ENCODE assay signal across 8 cellular contexts in genomic region chr1:15523104-15523921, GRCh38. TPM values are rescaled to one million over a fixed set of nuclear protein-coding genes. Genes with fewer than 3 reads are reported as not detected.
A peak's percentile ranks its signal among the peaks of the same experiment; 100 is the strongest.
DNase-seq lines count a peak whose midpoint lies in the region; TF ChIP-seq lines count a peak whose summit lies in the region.

No MANE protein-coding gene starts in this region.

- H3K9me3 ChIP-seq in GM23248 (ENCODE audit: low read depth) = no peaks in the 10 kb centered on the region
- H3K9me3 ChIP-seq in SU-DHL-6 (ENCODE audit: insufficient read depth, low read length) = no peaks in the 10 kb centered on the region
- H3K9me3 ChIP-seq in sigmoid colon = no peaks in the 10 kb centered on the region

- no peak for TF ChIP-seq POLR2A in sigmoid colon (IDR thresholded peaks at IDR 0.05)

- H3K4me2 ChIP-seq in GM23248 (ENCODE audit: unreplicated experiment) = peak overlapping the region; percentile 86
- H3K4me2 ChIP-seq in SU-DHL-6 (ENCODE audit: low read depth, low read length, poor library complexity, severe bottlenecking) = peak overlapping the region; percentile 96

- WGBS in GM23248 (ENCODE audit: low coverage in 1 of 2, low lambda C conversion rate in 2 of 2, missing lambda C conversion rate in 2 of 2), 2 experiments = 59 to 65% methylated on average over 12 of the region's 12 CpGs
- 57 to 63% methylated on average over 12 of the region's 12 CpGs for WGBS in sigmoid colon, 2 donors

- H3K9me2 ChIP-seq in GM23248 (ENCODE audit: insufficient read depth) = no peaks in the 10 kb centered on the region
- no peaks in the 10 kb centered on the region for H3K9me2 ChIP-seq in SU-DHL-6 (replicated peaks; ENCODE audit: insufficient read depth, low read length)

- in situ Hi-C loops in GM23248 (cut with MboI) = no loop called here

- H3K9ac ChIP-seq in GM23248 (peak overlapping the region; percentile 86), SU-DHL-6 (ENCODE audit: low read length) (peak overlapping the region; percentile 59)

- H2AFZ ChIP-seq in GM23248 = peak overlapping the region; percentile 95
- peak overlapping the region; percentile 8 for H2AFZ ChIP-seq in SU-DHL-6 (ENCODE audit: low read depth, low read length, severe bottlenecking)

- H3K79me2 ChIP-seq in GM23248 (ENCODE audit: insufficient read depth) (peaks cover 21% of the 10 kb centered on the region), SU-DHL-6 (ENCODE audit: insufficient read depth, low read length) (peaks cover 10% of the 10 kb centered on the region)

- intact Hi-C loops in sigmoid colon (cut with DNase I) = loop anchor here (5.0 to 10.0 kb wide), 3 partner anchors 111 to 1531 kb away; partner anchors contain the start of genes SDHB and TMEM51

- H3K4me3 ChIP-seq in GM23248 (peak overlapping the region; percentile 84), SU-DHL-6 (ENCODE audit: insufficient read depth, low read length, poor library complexity, severe bottlenecking) (peak overlapping the region; percentile 65), foreskin fibroblast (ENCODE audit: low read depth in 1 of 2, low read length in 2 of 2) (peak overlapping the region; percentile 75 to 77), sigmoid colon (peak overlapping the region; percentile 61 to 93 (median 77))

- peak overlapping the region; percentile 88 for H3K27ac ChIP-seq in GM23248
- H3K27ac ChIP-seq in SU-DHL-6 (ENCODE audit: low read depth, low read length) = 0 out of 2 replicates have a peak overlapping the region, but pooled peaks have one; percentile 29
- peak overlapping the region; percentile 97 to 100 (median 98) for H3K27ac ChIP-seq in sigmoid colon

- H3F3A ChIP-seq in GM23248 (ENCODE audit: insufficient read depth) (peaks cover 18% of the 10 kb centered on the region), SU-DHL-6 (ENCODE audit: insufficient read depth) (peaks cover 12% of the 10 kb centered on the region)

- H3K4me1 ChIP-seq in GM23248 (ENCODE audit: insufficient read depth) (peaks cover 23% of the 10 kb centered on the region; the same call in 1 of the 2 replicates), sigmoid colon (peaks cover 0 to 41% (median 31%) of the 10 kb centered on the region in 4 donors)

- H3K27me3 ChIP-seq in GM23248 (replicated peaks; ENCODE audit: insufficient read depth) (no peaks in the 10 kb centered on the region), SU-DHL-6 (ENCODE audit: low read length) (no peaks in the 10 kb centered on the region), sigmoid colon (no peaks in the 10 kb centered on the region)

- H3K36me3 ChIP-seq in GM23248 (ENCODE audit: low read depth) (no peaks in the 10 kb centered on the region), SU-DHL-6 (ENCODE audit: low read length) (no peaks in the 10 kb centered on the region), sigmoid colon (no peaks in the 10 kb centered on the region)

- no peaks in the 10 kb centered on the region for H4K20me1 ChIP-seq in GM23248 (ENCODE audit: insufficient read depth)
- H4K20me1 ChIP-seq in SU-DHL-6 (ENCODE audit: low read depth, low read length) = no peaks in the 10 kb centered on the region

- DNase-seq in GM23248 (peak; percentile 66), foreskin fibroblast (peak in 1 of 2 donors; percentile 48), sigmoid colon (no peak), GM20000 (ENCODE audit: low spot score) (no peak), NCI-H146 treated with DMSO at 0.1 percent for 48 hours (lab: John Stamatoyannopoulos, UW; ENCODE audit: unreplicated experiment) (no peak), globus pallidus (ENCODE audit: low spot score) (no peak), DMS 273 treated with DMSO at 0.1 percent for 48 hours (lab: John Stamatoyannopoulos, UW) (no peak)

- no peak for TF ChIP-seq EP300 in sigmoid colon (IDR thresholded peaks at IDR 0.05)

- no peak for TF ChIP-seq CTCF in SU-DHL-6 (IDR thresholded peaks at IDR 0.05; ENCODE audit: insufficient read depth, low read length, poor library complexity, severe bottlenecking)
- TF ChIP-seq CTCF in foreskin fibroblast (IDR thresholded peaks at IDR 0.05; ENCODE audit: low read depth, low read length) = no peak
- TF ChIP-seq CTCF in sigmoid colon (IDR thresholded peaks at IDR 0.05) = no peak
- no peak for TF ChIP-seq CTCF in GM20000 (IDR thresholded peaks at IDR 0.05; ENCODE audit: extremely low read depth, missing control alignments)

RNA-seq across cellular contexts. Expression of gene CASP9, which starts 0.7 kb away (rescaled TPM):
- total RNA-seq in GM23248 (2014; rRNA removed; shearing (Covaris generic)) = 15.8 and 18.5 TPM in 2 replicates
- polyA plus RNA-seq in GM23248 (2016; fragmentation: Nextera tagmentation; extraction: Ambion mirVana) (6.7 and 7.6 TPM in 2 replicates), sigmoid colon (10 to 100 TPM; 11.4 to 17.8 (median 16.3) TPM)
- 10 to 100 TPM in 2 of 4 donors, 1 to 10 TPM in 2; 6.2 to 18.2 (median 10.0) TPM for total RNA-seq in sigmoid colon

RNA-seq across cellular contexts. Expression of gene DNAJC16, which starts 3.3 kb away (rescaled TPM):
- total RNA-seq in GM23248 (2014; rRNA removed; shearing (Covaris generic)) = 21.8 and 22.5 TPM in 2 replicates
- polyA plus RNA-seq in GM23248 (2016; fragmentation: Nextera tagmentation; extraction: Ambion mirVana) (10.0 and 10.2 TPM in 2 replicates), sigmoid colon (1 to 10 TPM; 1.2 to 8.6 (median 1.2) TPM)
- 10 to 100 TPM; 11.4 to 20.5 (median 16.8) TPM for total RNA-seq in sigmoid colon

RNA-seq across cellular contexts. Expression of gene CELA2B, which starts 47.4 kb away (rescaled TPM):
- not detected in 2 replicates for total RNA-seq in GM23248 (2014; rRNA removed; shearing (Covaris generic))
- not detected in 2 replicates for polyA plus RNA-seq in GM23248 (2016; fragmentation: Nextera tagmentation; extraction: Ambion mirVana)
- not detected for total RNA-seq in sigmoid colon
- not detected for polyA plus RNA-seq in sigmoid colon

Comparison
In these comparisons a context has a peak if more than half of its experiments do, and no peak if none do; other contexts are left out.
1. H3K27ac ChIP-seq: peak in every context shown above with its lines; median percentile 98 in sigmoid colon; 88 in GM23248; 29 in SU-DHL-6.